ENCODE assay signal across 8 cellular contexts in the genomic region with DNA sequence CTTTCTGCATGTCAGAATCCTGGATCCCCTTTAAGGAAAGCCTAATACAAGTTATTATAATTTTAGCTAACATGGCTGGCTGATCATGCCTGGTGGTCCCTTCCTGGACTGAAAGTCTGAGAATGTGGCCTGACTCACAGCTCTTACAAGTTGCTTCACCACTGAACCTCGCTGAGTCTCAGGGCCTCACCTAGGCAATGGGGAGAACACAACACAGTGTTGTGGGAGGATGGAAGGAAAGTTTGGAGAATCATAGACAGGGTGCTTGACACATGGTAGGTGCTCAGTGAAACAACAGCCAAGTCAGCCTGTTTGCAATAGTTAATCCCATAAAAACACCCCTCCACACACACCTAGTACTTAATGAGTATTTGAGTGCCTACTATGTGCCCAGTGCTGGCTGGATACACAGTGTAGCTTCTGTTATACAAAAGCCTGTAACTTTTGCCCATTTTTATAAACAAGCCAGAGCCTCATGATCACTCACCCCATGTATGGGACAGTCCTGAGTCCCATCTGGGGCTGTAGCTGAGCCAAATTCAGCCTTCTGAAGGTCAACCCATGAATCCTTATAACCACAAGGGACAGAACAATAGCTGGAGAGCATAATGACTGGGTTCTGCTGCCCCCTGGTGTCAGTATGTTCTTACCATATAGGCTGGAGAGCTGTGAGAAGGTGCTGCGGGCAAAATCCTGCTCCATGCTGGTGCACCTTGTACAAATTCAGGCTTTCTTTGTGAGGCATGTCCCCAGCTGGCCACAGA. TPM values are rescaled to one million over a fixed set of nuclear protein-coding genes. Genes with fewer than 3 reads are reported as not detected.
DNase-seq lines count a peak whose midpoint lies in the region; ATAC-seq and TF ChIP-seq lines count a peak whose summit lies in the region.

No MANE protein-coding gene starts in this region.

- H3K9ac ChIP-seq in OCI-LY3 (ENCODE audit: low read length), result no peak overlapping the region

- no peak overlapping the region for H2AFZ ChIP-seq in OCI-LY3 (ENCODE audit: low read depth, low read length)

- H3K36me3 ChIP-seq in OCI-LY3 (replicated peaks; ENCODE audit: low read depth, low read length) (no peaks in the 10 kb centered on the region), mucosa of descending colon (ENCODE audit: low read depth) (no peaks in the 10 kb centered on the region)

- H3K4me2 ChIP-seq in OCI-LY3 (ENCODE audit: low read length), result no peak overlapping the region

- H3K9me3 ChIP-seq in OCI-LY3 (ENCODE audit: insufficient read depth, low read length), result no peaks in the 10 kb centered on the region
- H3K9me3 ChIP-seq in mucosa of descending colon, result no peaks in the 10 kb centered on the region

- H3K27ac ChIP-seq in OCI-LY3 (ENCODE audit: low read length), result no peak overlapping the region

- no peaks in the 10 kb centered on the region for H4K20me1 ChIP-seq in OCI-LY3 (ENCODE audit: insufficient read depth, low read length)

- no peaks in the 10 kb centered on the region for H3K79me2 ChIP-seq in OCI-LY3 (ENCODE audit: low read length)

- TF ChIP-seq CTCF in OCI-LY3 (IDR thresholded peaks at IDR 0.05; ENCODE audit: low read depth, low read length), result peak; percentile 72
- TF ChIP-seq CTCF in epithelial cell of esophagus (IDR thresholded peaks at IDR 0.05; ENCODE audit: insufficient read depth, low read depth, low read length, missing control alignments), result peak; percentile 79
- peak; percentile 44 for TF ChIP-seq CTCF in mucosa of descending colon (IDR thresholded peaks at IDR 0.05)

- peaks cover 8% of the 10 kb centered on the region; the same call in 1 of the 2 replicates for H3K27me3 ChIP-seq in OCI-LY3 (ENCODE audit: low read depth, low read length)

- ATAC-seq in GM19463 (IDR thresholded peaks at IDR 0.05; ENCODE audit: unreplicated experiment) (peak; percentile 74), mucosa of descending colon (peak; percentile 84)

- no peaks in the 10 kb centered on the region for H3K4me1 ChIP-seq in OCI-LY3 (ENCODE audit: low read length)
- H3K4me1 ChIP-seq in mucosa of descending colon (ENCODE audit: low read depth), result peaks cover 10% of the 10 kb centered on the region

- intact Hi-C loops in mucosa of descending colon (cut with DNase I, micrococcal nuclease), result loop anchor here (2.0 to 5.0 kb wide), 2 partner anchors 419 to 420 kb away; no protein-coding TSS in a partner anchor

- H3K4me3 ChIP-seq in OCI-LY3 (ENCODE audit: low read length) (no peak overlapping the region), epithelial cell of esophagus (ENCODE audit: low read length) (no peak overlapping the region), mucosa of descending colon (no peak overlapping the region)

- peak; percentile 41 for DNase-seq in COLO829 (ENCODE audit: low spot score)
- DNase-seq in HS-5 (ENCODE audit: low read depth), result peak; percentile 48
- peak; percentile 86 for DNase-seq in activated CD8-positive, alpha-beta memory T cell treated with anti-CD3 and anti-CD28 coated beads, Interleukin-2, amount 50 U/mL, for 48 hours
- peak; percentile 89 for DNase-seq in epithelial cell of esophagus (ENCODE audit: low read depth)
- peak; percentile 35 to 98 (median 64) for DNase-seq in mucosa of descending colon
- DNase-seq in stimulated activated CD8-positive, alpha-beta memory T cell treated with anti-CD3 and anti-CD28 coated beads, Interleukin-7, amount 100 ng/mL, for 4 hours (ENCODE audit: low read depth in 2 of 2), result peak; percentile 44 to 61

RNA-seq across cellular contexts. Expression of a gene that starts 3.9 kb away (rescaled TPM):
- 1 to 10 TPM in 1 of 3 donors, under 1 TPM in 2; 0.38 to 3.8 (median 0.77) TPM for total RNA-seq in mucosa of descending colon

RNA-seq across cellular contexts. Expression of a gene that starts 52.9 kb away (rescaled TPM):
- total RNA-seq in mucosa of descending colon, result not detected
